ENCODE assay signal across 8 cellular contexts in genomic region chr6:36132221-36132895, GRCh38. TPM values are rescaled to one million over a fixed set of nuclear protein-coding genes. Genes with fewer than 3 reads are reported as not detected.
A peak's percentile ranks its signal among the peaks of the same experiment; 100 is the strongest.
DNase-seq lines count a peak whose midpoint lies in the region; ATAC-seq and TF ChIP-seq lines count a peak whose summit lies in the region.

No MANE protein-coding gene starts in this region.

- CTCF ChIA-PET in activated naive CD4-positive, alpha-beta T cell treated with anti-CD3 and anti-CD28 coated beads for 36 hours (lab: Charles Lee) = interaction anchor here (0.8 to 4.6 kb wide), 9 partner anchors 9 to 170 kb away, joined by 3 to 33 read pairs (median 5); no protein-coding TSS in a partner anchor
- CTCF ChIA-PET in activated CD8-positive, alpha-beta T cell treated with anti-CD3 and anti-CD28 coated beads, Interleukin-2, amount 10 ng/mL, durations not matched to agents 7 days and 5 days (lab: Charles Lee) = interaction anchor here (0.9 to 3.3 kb wide), 19 partner anchors 8 to 228 kb away, joined by 3 to 37 read pairs (median 6); partner anchors contain the start of genes BRPF3 and MAPK14

- H3K4me3 ChIP-seq in lower lobe of right lung (peak overlapping the region; percentile 64), transverse colon (peak overlapping the region in 2 of 4 donors; percentile 56 to 69)

- H3K27me3 Mint-ChIP-seq in activated naive CD4-positive, alpha-beta T cell treated with anti-CD3 and anti-CD28 coated beads for 36 hours (ENCODE audit: low read depth) = no peaks in the 10 kb centered on the region
- H3K27me3 Mint-ChIP-seq in activated CD8-positive, alpha-beta T cell treated with anti-CD3 and anti-CD28 coated beads, Interleukin-2, amount 10 ng/mL, durations not matched to agents 7 days and 5 days (ENCODE audit: low read depth) = no peaks in the 10 kb centered on the region

- H3K36me3 ChIP-seq in lower lobe of right lung (peaks cover 20% of the 10 kb centered on the region), transverse colon (peaks cover 0 to 22% (median 3%) of the 10 kb centered on the region in 4 donors)

- peaks cover 34% of the 10 kb centered on the region for H3K4me1 Mint-ChIP-seq in activated naive CD4-positive, alpha-beta T cell treated with anti-CD3 and anti-CD28 coated beads for 36 hours (ENCODE audit: low read depth)
- H3K4me1 Mint-ChIP-seq in activated CD8-positive, alpha-beta T cell treated with anti-CD3 and anti-CD28 coated beads, Interleukin-2, amount 10 ng/mL, durations not matched to agents 7 days and 5 days (ENCODE audit: low read depth) = peaks cover 55% of the 10 kb centered on the region

- no peak for ATAC-seq in activated CD8-positive, alpha-beta T cell treated with anti-CD3 and anti-CD28 coated beads, Interleukin-2, amount 10 ng/mL, durations not matched to agents 7 days and 5 days
- ATAC-seq in lower lobe of right lung (no peak), foreskin keratinocyte (no peak)

- no peak for DNase-seq in activated naive CD4-positive, alpha-beta T cell treated with anti-CD3 and anti-CD28 coated beads for 36 hours
- no peak for DNase-seq in activated naive CD4-positive, alpha-beta T cell treated with Interleukin-2 at 50 U/mL for 16 hours
- DNase-seq in activated CD8-positive, alpha-beta T cell treated with anti-CD3 and anti-CD28 coated beads, Interleukin-2, amount 10 ng/mL, durations not matched to agents 7 days and 5 days = no peak
- DNase-seq in lower lobe of right lung = no peak
- no peak for DNase-seq in transverse colon
- DNase-seq in medulla oblongata (ENCODE audit: extremely low spot score) = no peak
- no peak for DNase-seq in NCI-H526 (lab: John Stamatoyannopoulos, UW)
- DNase-seq in foreskin keratinocyte = no peak

- POLR2A ChIA-PET in activated CD8-positive, alpha-beta T cell treated with anti-CD3 and anti-CD28 coated beads, Interleukin-2, amount 10 ng/mL, durations not matched to agents 7 days and 5 days (lab: Charles Lee) = interaction anchor here (1.0 to 3.6 kb wide), 11 partner anchors 11 to 469 kb away, joined by 3 to 53 read pairs (median 7); partner anchors contain the start of gene MAPK14

- peaks cover 33% of the 10 kb centered on the region for H3K36me3 Mint-ChIP-seq in activated naive CD4-positive, alpha-beta T cell treated with anti-CD3 and anti-CD28 coated beads for 36 hours (ENCODE audit: low read depth)
- peaks cover 30% of the 10 kb centered on the region for H3K36me3 Mint-ChIP-seq in activated CD8-positive, alpha-beta T cell treated with anti-CD3 and anti-CD28 coated beads, Interleukin-2, amount 10 ng/mL, durations not matched to agents 7 days and 5 days (ENCODE audit: low read depth)

- TF ChIP-seq CTCF in lower lobe of right lung (IDR thresholded peaks at IDR 0.05) = no peak
- TF ChIP-seq CTCF in transverse colon (IDR thresholded peaks at IDR 0.05) = no peak
- no peak for TF ChIP-seq CTCF in foreskin keratinocyte (conservative IDR thresholded peaks at IDR 0.05)

- H3K9me3 Mint-ChIP-seq in activated naive CD4-positive, alpha-beta T cell treated with anti-CD3 and anti-CD28 coated beads for 36 hours = no peaks in the 10 kb centered on the region
- no peaks in the 10 kb centered on the region for H3K9me3 Mint-ChIP-seq in activated CD8-positive, alpha-beta T cell treated with anti-CD3 and anti-CD28 coated beads, Interleukin-2, amount 10 ng/mL, durations not matched to agents 7 days and 5 days (ENCODE audit: insufficient read depth)

- H3K27ac ChIP-seq in lower lobe of right lung (peak overlapping the region; percentile 88), transverse colon (peak overlapping the region; percentile 87 to 96 (median 90)), foreskin keratinocyte (no peak overlapping the region)

- intact Hi-C loops in activated naive CD4-positive, alpha-beta T cell treated with anti-CD3 and anti-CD28 coated beads for 36 hours (cut with micrococcal nuclease) = loop anchor here (5.0 kb wide), 2 partner anchors 310 to 625 kb away; partner anchors contain the start of genes KCTD20 and PXT1
- intact Hi-C loops in lower lobe of right lung (cut with DNase I) (no loop called here), transverse colon (cut with DNase I; ENCODE audit: low total_unique reads) (no loop called here)

- peak overlapping the region; percentile 93 for H3K27ac Mint-ChIP-seq in activated naive CD4-positive, alpha-beta T cell treated with anti-CD3 and anti-CD28 coated beads for 36 hours
- H3K27ac Mint-ChIP-seq in activated CD8-positive, alpha-beta T cell treated with anti-CD3 and anti-CD28 coated beads, Interleukin-2, amount 10 ng/mL, durations not matched to agents 7 days and 5 days = peak overlapping the region; percentile 93

- no peak for TF ChIP-seq POLR2A in transverse colon (IDR thresholded peaks at IDR 0.05)

- peak overlapping the region; percentile 83 for H3K4me3 Mint-ChIP-seq in activated naive CD4-positive, alpha-beta T cell treated with anti-CD3 and anti-CD28 coated beads for 36 hours
- peak overlapping the region; percentile 86 for H3K4me3 Mint-ChIP-seq in activated CD8-positive, alpha-beta T cell treated with anti-CD3 and anti-CD28 coated beads, Interleukin-2, amount 10 ng/mL, durations not matched to agents 7 days and 5 days

- peaks cover 43% of the 10 kb centered on the region for H3K4me1 ChIP-seq in lower lobe of right lung
- H3K4me1 ChIP-seq in transverse colon = peaks cover 14 to 29% (median 24%) of the 10 kb centered on the region in 4 donors
- no peaks in the 10 kb centered on the region for H3K4me1 ChIP-seq in foreskin keratinocyte

- in situ Hi-C loops in transverse colon (cut with MboI; ENCODE audit: low pct_ligation_motif_present in 1 of 4, low pct_unique_long_range_greater_than_20kb in 1 of 4, low sequenced_read_pairs in 3 of 4) = loop anchor here in 3 of 4 donors (10.0 kb wide), 2 partner anchors 52 to 72 kb away; no protein-coding TSS in a partner anchor

- TF ChIP-seq EP300 in transverse colon (IDR thresholded peaks at IDR 0.05; ENCODE audit: low read depth) = no peak

- no peaks in the 10 kb centered on the region for H3K9me3 ChIP-seq in lower lobe of right lung
- H3K9me3 ChIP-seq in transverse colon = no peaks in the 10 kb centered on the region

- WGBS in transverse colon (ENCODE audit: low coverage in 1 of 2), 2 donors = 73% methylated on average over 5 of the region's 5 CpGs; no CpG with 5 or more reads in 1 of the 2 donors

- no peaks in the 10 kb centered on the region for H3K27me3 ChIP-seq in lower lobe of right lung (ENCODE audit: low read depth)
- H3K27me3 ChIP-seq in transverse colon = peaks cover 7% of the 10 kb centered on the region
- no peaks in the 10 kb centered on the region for H3K27me3 ChIP-seq in foreskin keratinocyte

RNA-seq across cellular contexts. Expression of gene MAPK13, which starts 2.0 kb away (rescaled TPM):
- total RNA-seq in activated naive CD4-positive, alpha-beta T cell treated with anti-CD3 and anti-CD28 coated beads for 36 hours = 10 to 100 TPM; 49.8 to 51.4 TPM
- total RNA-seq in activated CD8-positive, alpha-beta T cell treated with anti-CD3 and anti-CD28 coated beads, Interleukin-2, amount 10 ng/mL, durations not matched to agents 7 days and 5 days = 10 to 100 TPM; 42.6 to 43.5 TPM
- total RNA-seq in lower lobe of right lung (71.7 TPM), transverse colon (100 to 1,000 TPM in 3 of 4 donors, 10 to 100 TPM in 1; 67.7 to 200 (median 146) TPM), foreskin keratinocyte (34.0 and 36.5 TPM in 2 replicates)
- polyA plus RNA-seq in foreskin keratinocyte = 47.3 and 63.7 TPM in 2 replicates
